In the genomic region with DNA sequence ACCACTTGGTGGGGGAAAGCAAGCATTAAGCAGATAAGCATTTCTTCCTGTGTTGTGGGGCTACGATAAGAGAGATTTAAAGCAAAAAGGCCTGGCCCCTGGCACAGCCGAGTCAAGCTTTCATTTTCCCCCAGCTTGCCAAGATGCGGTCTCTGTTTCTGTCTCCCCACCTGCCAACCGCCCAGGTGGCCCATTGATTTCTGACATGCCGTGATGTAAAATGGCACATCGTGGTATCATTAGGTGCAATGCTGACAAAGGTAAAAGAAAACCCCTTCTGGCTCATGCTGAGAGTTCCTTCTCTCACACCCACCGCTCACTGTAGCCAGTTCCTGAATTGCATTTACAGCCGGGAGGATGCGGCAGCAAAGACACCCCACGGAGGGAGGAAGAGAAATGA, we compare ENCODE assay signal across 9 cellular contexts.
DNase-seq lines count a peak whose midpoint lies in the region; ATAC-seq, FAIRE-seq and TF ChIP-seq lines count a peak whose summit lies in the region.
"Had no signal": no experiment of that assay in that cellular context is flagged by ENCODE, and none has a peak within 500 bp of the region (broad histone marks: within the 10 kb centered on the region; RNA-seq: fewer than 3 reads in every experiment).

No MANE protein-coding gene starts in this region.

- H3K36me3 Mint-ChIP-seq in activated T-helper 1 cell treated with anti-CD3 and anti-CD28 coated beads, Interleukin-12 subunit alpha, Interleukin-12 subunit beta, Interleukin-2, Interleukin-4 antibody, amounts not matched to agents 30 ng/mL and 10 ng/mL and 1 ng/mL, durations not matched to agents 14 hours and 24 hours and 36 hours (ENCODE audit: low read depth): no peaks in the 10 kb centered on the region
- no peaks in the 10 kb centered on the region for H3K36me3 Mint-ChIP-seq in natural killer cell

- 15% methylated on average over 9 of the region's 10 CpGs for WGBS in HUES64

- no peak for FAIRE-seq in D721Med (lab: Jason Lieb, UNC)

- TF ChIP-seq CTCF in natural killer cell (IDR thresholded peaks at IDR 0.05) (no peak), D721Med (IDR thresholded peaks at IDR 0.05; ENCODE audit: insufficient read depth, missing control alignments) (no peak)

- no peaks in the 10 kb centered on the region for H3K9me3 Mint-ChIP-seq in activated T-helper 1 cell treated with anti-CD3 and anti-CD28 coated beads, Interleukin-12 subunit alpha, Interleukin-12 subunit beta, Interleukin-2, Interleukin-4 antibody, amounts not matched to agents 30 ng/mL and 10 ng/mL and 1 ng/mL, durations not matched to agents 14 hours and 24 hours and 36 hours
- no peaks in the 10 kb centered on the region for H3K9me3 Mint-ChIP-seq in natural killer cell

- peaks cover 26% of the 10 kb centered on the region for H3K27me3 Mint-ChIP-seq in activated T-helper 1 cell treated with anti-CD3 and anti-CD28 coated beads, Interleukin-12 subunit alpha, Interleukin-12 subunit beta, Interleukin-2, Interleukin-4 antibody, amounts not matched to agents 30 ng/mL and 10 ng/mL and 1 ng/mL, durations not matched to agents 14 hours and 24 hours and 36 hours (ENCODE audit: insufficient read depth)
- peaks cover 9 to 15% of the 10 kb centered on the region in 2 donors for H3K27me3 Mint-ChIP-seq in natural killer cell (ENCODE audit: low read depth in 2 of 2)

- H3K27me3 ChIP-seq in HUES64 (ENCODE audit: insufficient read depth, low read length): no peaks in the 10 kb centered on the region

- no peaks in the 10 kb centered on the region for H3K9me3 ChIP-seq in HUES64 (ENCODE audit: insufficient read depth, low read depth, low read length)

- peaks cover 42% of the 10 kb centered on the region for H3K4me1 ChIP-seq in HUES64 (ENCODE audit: insufficient read depth, low read length)

- no peaks in the 10 kb centered on the region for H3K36me3 ChIP-seq in HUES64 (ENCODE audit: insufficient read depth, low read length)
- H3K36me3 ChIP-seq: stomach had no signal

- intact Hi-C loops in activated T-helper 1 cell treated with anti-CD3 and anti-CD28 coated beads, Interleukin-12 subunit alpha, Interleukin-12 subunit beta, Interleukin-2, Interleukin-4 antibody, amounts not matched to agents 30 ng/mL and 10 ng/mL and 1 ng/mL, durations not matched to agents 14 hours and 24 hours and 36 hours (cut with micrococcal nuclease): no loop called here
- intact Hi-C loops in natural killer cell (cut with micrococcal nuclease): no loop called here

- peak overlapping the region; percentile 43 for H3K9ac ChIP-seq in HUES64 (ENCODE audit: low read depth, low read length)

- H3K4me3 Mint-ChIP-seq in activated T-helper 1 cell treated with anti-CD3 and anti-CD28 coated beads, Interleukin-12 subunit alpha, Interleukin-12 subunit beta, Interleukin-2, Interleukin-4 antibody, amounts not matched to agents 30 ng/mL and 10 ng/mL and 1 ng/mL, durations not matched to agents 14 hours and 24 hours and 36 hours: peak overlapping the region; percentile 31
- H3K4me3 Mint-ChIP-seq in natural killer cell: peak overlapping the region; percentile 33

- DNase-seq in activated T-helper 1 cell treated with anti-CD3 and anti-CD28 coated beads, Interleukin-12 subunit alpha, Interleukin-12 subunit beta, Interleukin-2, Interleukin-4 antibody, amounts not matched to agents 30 ng/mL and 10 ng/mL and 1 ng/mL, durations not matched to agents 14 hours and 24 hours and 36 hours (ENCODE audit: low spot score): no peak
- DNase-seq in natural killer cell: no peak
- no peak for DNase-seq in effector CD4-positive, alpha-beta T cell
- no peak for DNase-seq in D721Med (ENCODE audit: insufficient read length, low spot score)

- peak; percentile 52 for ATAC-seq in GM18498 (IDR thresholded peaks at IDR 0.05; ENCODE audit: unreplicated experiment)
- ATAC-seq in natural killer cell: no peak
- ATAC-seq in HG02885 (IDR thresholded peaks at IDR 0.05; ENCODE audit: poor library complexity, unreplicated experiment): no peak
- no peak for ATAC-seq in GM19351 (IDR thresholded peaks at IDR 0.05; ENCODE audit: unreplicated experiment)

- peaks cover 9% of the 10 kb centered on the region for H3K4me1 Mint-ChIP-seq in activated T-helper 1 cell treated with anti-CD3 and anti-CD28 coated beads, Interleukin-12 subunit alpha, Interleukin-12 subunit beta, Interleukin-2, Interleukin-4 antibody, amounts not matched to agents 30 ng/mL and 10 ng/mL and 1 ng/mL, durations not matched to agents 14 hours and 24 hours and 36 hours (ENCODE audit: low read depth)
- peaks cover 10 to 12% of the 10 kb centered on the region in 2 donors for H3K4me1 Mint-ChIP-seq in natural killer cell

- peak overlapping the region; percentile 57 for H3K27ac ChIP-seq in HUES64 (ENCODE audit: low read depth, low read length)
- H3K27ac ChIP-seq: stomach had no signal

- no peak overlapping the region for H3K27ac Mint-ChIP-seq in activated T-helper 1 cell treated with anti-CD3 and anti-CD28 coated beads, Interleukin-12 subunit alpha, Interleukin-12 subunit beta, Interleukin-2, Interleukin-4 antibody, amounts not matched to agents 30 ng/mL and 10 ng/mL and 1 ng/mL, durations not matched to agents 14 hours and 24 hours and 36 hours
- no peak overlapping the region for H3K27ac Mint-ChIP-seq in natural killer cell

- H3K4me3 ChIP-seq in HUES64 (ENCODE audit: low read length): peak overlapping the region; percentile 34
